ENCODE assay signal across 8 cellular contexts in genomic region chr1:91021686-91022517, GRCh38. TPM values are rescaled to one million over a fixed set of nuclear protein-coding genes. Genes with fewer than 3 reads are reported as not detected.
DNase-seq lines count a peak whose midpoint lies in the region; ATAC-seq, FAIRE-seq and TF ChIP-seq lines count a peak whose summit lies in the region.

Gene ZNF644 (minus strand): TSS chr1:91022035. CDS start chr1:90982353, 39,682 bp downstream.

- no peak for FAIRE-seq in bronchial epithelial cell (lab: Jason Lieb, UNC)

- no peak for TF ChIP-seq CTCF in WTC11 (IDR thresholded peaks at IDR 0.05)
- TF ChIP-seq CTCF in bronchial epithelial cell (IDR thresholded peaks at IDR 0.05; ENCODE audit: insufficient read depth, low read length, severe bottlenecking), result no peak

- H3K4me3 Mint-ChIP-seq in WTC11, result peak within 1 kb of the TSS; percentile 95

- H3K36me3 ChIP-seq in bronchial epithelial cell (ENCODE audit: control insufficient read depth, insufficient read depth, low read length), result no peaks in the 10 kb centered on the region

- peak within 1 kb of the TSS; percentile 99 for H3K27ac Mint-ChIP-seq in WTC11

- peaks cover 43% of the 10 kb centered on the region for H3K4me1 Mint-ChIP-seq in WTC11

- DNase-seq in AG08396 (ENCODE audit: low spot score) (peak; percentile 96), NCI-H2227 (lab: John Stamatoyannopoulos, UW; ENCODE audit: unreplicated experiment) (peak; percentile 95), WTC11 (ENCODE audit: low spot score) (peak; percentile 85), bronchial epithelial cell (ENCODE audit: low read depth) (peak; percentile 89), iPS-NIHi7 (ENCODE audit: extremely low spot score) (peak; percentile 83), smooth muscle cell of the brain vasculature (ENCODE audit: low read depth, low spot score) (peak; percentile 46)

- H3K27me3 Mint-ChIP-seq in WTC11 (ENCODE audit: low read depth), result no peaks in the 10 kb centered on the region

- CTCF ChIA-PET in WTC11 (lab: Charles Lee), result interaction anchor here (1.0 to 1.7 kb wide), 5 partner anchors 48 to 300 kb away, joined by 3 to 27 read pairs (median 5); no protein-coding TSS in a partner anchor

- H3K9me3 Mint-ChIP-seq in WTC11, result peaks cover 17% of the 10 kb centered on the region

- ATAC-seq in GM18909 (IDR thresholded peaks at IDR 0.05; ENCODE audit: poor library complexity, unreplicated experiment) (peak; percentile 84), HG03159 (IDR thresholded peaks at IDR 0.05; ENCODE audit: unreplicated experiment) (peak; percentile 77), WTC11 (peak; percentile 78)

- peaks cover 39% of the 10 kb centered on the region for H3K36me3 Mint-ChIP-seq in WTC11

- POLR2A ChIA-PET in WTC11 (lab: Charles Lee), result interaction anchor here (0.6 to 2.1 kb wide), 7 partner anchors 12 to 143 kb away, joined by 3 to 15 read pairs (median 3); no protein-coding TSS in a partner anchor

- no peaks in the 10 kb centered on the region for H3K27me3 ChIP-seq in bronchial epithelial cell (ENCODE audit: control insufficient read depth, insufficient read depth, low read length)

- H3K4me3 ChIP-seq in bronchial epithelial cell (ENCODE audit: low read depth, low read length), result peak within 1 kb of the TSS; percentile 99

TF ChIP-seq in WTC11, 78 proteins besides CTCF, POLR2A, EP300 and RAD21 (continues in another document):
- peak; percentile 70 for TF ChIP-seq CREB1 (CRISPR knock-in tag; IDR thresholded peaks at IDR 0.05)
- peak; percentile 68; the same call in 1 of the 2 replicates for TF ChIP-seq HMGXB4 (CRISPR knock-in tag; IDR thresholded peaks at IDR 0.05)
- peak; percentile 66; the same call in 1 of the 2 replicates for TF ChIP-seq KAT7 (CRISPR knock-in tag; IDR thresholded peaks at IDR 0.05; ENCODE audit: borderline replicate concordance)
- TF ChIP-seq USF2 (CRISPR knock-in tag; IDR thresholded peaks at IDR 0.05), result peak; percentile 29; the same call in 1 of the 2 replicates
- 0 out of 2 replicates have a peak, but pooled peaks have one; percentile 16 for TF ChIP-seq ZNF416 (CRISPR knock-in tag; IDR thresholded peaks at IDR 0.05)
- peak; percentile 43; the same call in 1 of the 2 replicates for TF ChIP-seq ESRRA (CRISPR knock-in tag; IDR thresholded peaks at IDR 0.05; ENCODE audit: borderline replicate concordance)
- peak; percentile 70; the same call in 1 of the 2 replicates for TF ChIP-seq ZNF671 (CRISPR knock-in tag; IDR thresholded peaks at IDR 0.05)
- no peak for TF ChIP-seq SOX15 (CRISPR knock-in tag; IDR thresholded peaks at IDR 0.05)
- peak; percentile 93; the same call in 1 of the 2 replicates for TF ChIP-seq CBFB (CRISPR knock-in tag; IDR thresholded peaks at IDR 0.05; ENCODE audit: low read depth)
- TF ChIP-seq SMAD3 (CRISPR knock-in tag; IDR thresholded peaks at IDR 0.05; ENCODE audit: borderline replicate concordance), result peak; percentile 60; the same call in 1 of the 2 replicates
- TF ChIP-seq GABPB1 (CRISPR knock-in tag; IDR thresholded peaks at IDR 0.05), result peak; percentile 80; the same call in 1 of the 2 replicates
- TF ChIP-seq NFYB (CRISPR knock-in tag; conservative IDR thresholded peaks at IDR 0.05; ENCODE audit: low read depth), result peak; percentile 51
- TF ChIP-seq ZNF263 (CRISPR knock-in tag; IDR thresholded peaks at IDR 0.05; ENCODE audit: low read depth), result no peak
- peak; percentile 91; the same call in 1 of the 2 replicates for TF ChIP-seq E2F4 (CRISPR knock-in tag; IDR thresholded peaks at IDR 0.05; ENCODE audit: borderline replicate concordance, low read depth)
- no peak; the same call in 1 of the 2 replicates for TF ChIP-seq PRRX2 (CRISPR knock-in tag; IDR thresholded peaks at IDR 0.05)
- peak; percentile 96; the same call in 1 of the 2 replicates for TF ChIP-seq FOXP1 (CRISPR knock-in tag; IDR thresholded peaks at IDR 0.05; ENCODE audit: borderline replicate concordance)
- peak; percentile 88 for TF ChIP-seq ARID4B (CRISPR knock-in tag; IDR thresholded peaks at IDR 0.05; ENCODE audit: borderline replicate concordance)
- peak; percentile 83 for TF ChIP-seq SP1 (CRISPR knock-in tag; conservative IDR thresholded peaks at IDR 0.05)
- TF ChIP-seq MYBL2 (CRISPR knock-in tag; IDR thresholded peaks at IDR 0.05), result peak; percentile 84
- TF ChIP-seq NR2C2 (CRISPR knock-in tag; IDR thresholded peaks at IDR 0.05), result peak; percentile 49; the same call in 1 of the 2 replicates
- TF ChIP-seq RELA (CRISPR knock-in tag; IDR thresholded peaks at IDR 0.05; ENCODE audit: borderline replicate concordance), result peak; percentile 92; the same call in 1 of the 2 replicates
- peak; percentile 75; the same call in 1 of the 2 replicates for TF ChIP-seq NFE2L1 (CRISPR knock-in tag; IDR thresholded peaks at IDR 0.05)
- TF ChIP-seq E2F5 (CRISPR knock-in tag; IDR thresholded peaks at IDR 0.05), result peak; percentile 99
- peak; percentile 17; the same call in 1 of the 2 replicates for TF ChIP-seq ZNF232 (CRISPR knock-in tag; IDR thresholded peaks at IDR 0.05)

RNA-seq across cellular contexts. Expression of gene ZNF644, which starts in this region (rescaled TPM):
- total RNA-seq in WTC11 (2021) (71.4 to 78.1 TPM (median 74.7 TPM) in 3 replicates), bronchial epithelial cell (52.0 and 54.5 TPM in 2 replicates)

Comparison
In these comparisons a context has a peak if more than half of its experiments do, and no peak if none do; other contexts are left out.
1. Peak in every context shown above with its lines: DNase-seq, ATAC-seq and H3K4me3 ChIP-seq.
2. DNase-seq: peak in every context shown above with its lines; median percentile 96 in AG08396; 95 in NCI-H2227; 89 in bronchial epithelial cell; 85 in WTC11; 83 in iPS-NIHi7; 46 in smooth muscle cell of the brain vasculature.